29 cellular contexts compared by ENCODE assay signal in the genomic region with DNA sequence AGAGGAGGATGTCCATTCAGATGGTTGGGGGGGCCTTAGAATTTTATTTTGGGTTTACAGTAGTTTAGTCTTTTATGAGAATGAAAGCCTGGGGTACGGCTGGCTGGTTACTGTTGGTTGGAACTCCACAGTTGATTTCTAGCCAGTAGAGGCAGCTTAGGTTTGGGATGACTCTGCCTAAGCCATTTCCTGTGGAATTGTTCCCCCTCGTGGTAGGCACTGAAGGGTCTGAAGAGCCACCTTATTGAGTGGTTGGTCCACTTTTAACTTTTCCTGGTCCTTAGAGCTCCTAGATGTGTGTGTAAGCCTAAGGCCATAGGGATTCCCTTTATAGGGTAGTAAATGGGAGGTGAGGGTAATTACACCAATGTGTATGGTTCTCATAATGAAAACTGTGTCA. TPM values are rescaled to one million over a fixed set of nuclear protein-coding genes. Genes with fewer than 3 reads are reported as not detected.
DNase-seq lines count a peak whose midpoint lies in the region; ATAC-seq and TF ChIP-seq lines count a peak whose summit lies in the region.
"Had no signal": no experiment of that assay in that cellular context is flagged by ENCODE, and none has a peak within 500 bp of the region (broad histone marks: within the 10 kb centered on the region; RNA-seq: fewer than 3 reads in every experiment).

No MANE protein-coding gene starts in this region.

- DNase-seq in Karpas-422 (peak; percentile 45), cerebellum (ENCODE audit: low spot score) (peak; percentile 8), left colon (no peak), occipital lobe (lab: John Stamatoyannopoulos, UW) (no peak), COLO829 (ENCODE audit: low spot score) (no peak), cerebellar nuclear complex (lab: John Stamatoyannopoulos, UW) (no peak)
- DNase-seq in activated CD4-positive, alpha-beta T cell treated with anti-CD3 and anti-CD28 coated beads, Interleukin-2, amount 10 ng/mL, durations not matched to agents 7 days and 5 days = no peak
- DNase-seq: activated naive CD4-positive, alpha-beta T cell treated with anti-CD3 and anti-CD28 coated beads, Interleukin-2, amount 50 U/mL, for 16 hours; AML-193; amygdala; CD4-positive, alpha-beta memory T cell; DMS153; gastrocnemius medialis; GDM1; GOT3; hypothalamus; left ventricle myocardium inferior; NCI-H1417 treated with DMSO at 0.1 percent for 48 hours; NCI-H2081 treated with DMSO at 0.1 percent for 48 hours; NCI-H524; pancreas; substantia nigra; upper lobe of left lung; WERI-Rb-1 had no signal

- intact Hi-C loops in left colon (cut with DNase I, micrococcal nuclease) = no loop called here

- no peak overlapping the region for H3K27ac Mint-ChIP-seq in activated CD4-positive, alpha-beta T cell treated with anti-CD3 and anti-CD28 coated beads, Interleukin-2, amount 10 ng/mL, durations not matched to agents 7 days and 5 days
- H3K27ac Mint-ChIP-seq: mesothelial cell of epicardium; natural killer cell treated with Interleukin-12 subunit alpha and Interleukin-12 subunit beta and Interleukin-15 and Interleukin-18, amount 100 ng/mL, for 72 hours had no signal

- peaks cover 1% of the 10 kb centered on the region for H3K36me3 Mint-ChIP-seq in activated CD4-positive, alpha-beta T cell treated with anti-CD3 and anti-CD28 coated beads, Interleukin-2, amount 10 ng/mL, durations not matched to agents 7 days and 5 days (ENCODE audit: low read depth)
- H3K36me3 Mint-ChIP-seq: natural killer cell treated with Interleukin-12 subunit alpha and Interleukin-12 subunit beta and Interleukin-15 and Interleukin-18, amount 100 ng/mL, for 72 hours had no signal

- H3K9me3 ChIP-seq in Karpas-422 (ENCODE audit: low read length) = no peaks in the 10 kb centered on the region
- H3K9me3 ChIP-seq: gastrocnemius medialis, left ventricle myocardium inferior, pancreas, upper lobe of left lung had no signal

- CTCF ChIA-PET in activated CD4-positive, alpha-beta T cell treated with anti-CD3 and anti-CD28 coated beads, Interleukin-2, amount 10 ng/mL, durations not matched to agents 7 days and 5 days (lab: Charles Lee) = no interaction called here

- no peak overlapping the region for H3K4me3 Mint-ChIP-seq in activated CD4-positive, alpha-beta T cell treated with anti-CD3 and anti-CD28 coated beads, Interleukin-2, amount 10 ng/mL, durations not matched to agents 7 days and 5 days
- H3K4me3 Mint-ChIP-seq: CD4-positive, alpha-beta memory T cell; mesothelial cell of epicardium; natural killer cell treated with Interleukin-12 subunit alpha and Interleukin-12 subunit beta and Interleukin-15 and Interleukin-18, amount 100 ng/mL, for 72 hours had no signal

- H3K4me1 Mint-ChIP-seq in activated CD4-positive, alpha-beta T cell treated with anti-CD3 and anti-CD28 coated beads, Interleukin-2, amount 10 ng/mL, durations not matched to agents 7 days and 5 days = peaks cover 7% of the 10 kb centered on the region

- H3K27ac ChIP-seq in Karpas-422 (ENCODE audit: low read length) = no peak overlapping the region
- H3K27ac ChIP-seq: gastrocnemius medialis, HL-60, left ventricle myocardium inferior, pancreas, upper lobe of left lung, WERI-Rb-1 had no signal

- H3K27me3 ChIP-seq in Karpas-422 (ENCODE audit: low read length) = no peaks in the 10 kb centered on the region
- H3K27me3 ChIP-seq: gastrocnemius medialis, upper lobe of left lung had no signal

- no peaks in the 10 kb centered on the region for H3K9me2 ChIP-seq in Karpas-422 (replicated peaks; ENCODE audit: insufficient read depth, low read length)

- no peaks in the 10 kb centered on the region for H4K20me1 ChIP-seq in Karpas-422 (ENCODE audit: insufficient read depth, low read depth, low read length)

- H3K4me2 ChIP-seq in Karpas-422 (ENCODE audit: low read depth, low read length, poor library complexity, severe bottlenecking) = no peak overlapping the region

- POLR2A ChIA-PET in activated CD4-positive, alpha-beta T cell treated with anti-CD3 and anti-CD28 coated beads, Interleukin-2, amount 10 ng/mL, durations not matched to agents 7 days and 5 days (lab: Charles Lee) = no interaction called here

- TF ChIP-seq CTCF in GM12873 (IDR thresholded peaks at IDR 0.05; ENCODE audit: insufficient read depth, low read depth, low read length, missing control alignments) = peak; percentile 5

- peak; percentile 68 for ATAC-seq in left colon
- ATAC-seq: gastrocnemius medialis; HepG2; natural killer cell treated with Interleukin-12 subunit alpha and Interleukin-12 subunit beta and Interleukin-15 and Interleukin-18, amount 100 ng/mL, for 72 hours; pancreas had no signal

- H3K9me3 Mint-ChIP-seq in activated CD4-positive, alpha-beta T cell treated with anti-CD3 and anti-CD28 coated beads, Interleukin-2, amount 10 ng/mL, durations not matched to agents 7 days and 5 days = no peaks in the 10 kb centered on the region
- H3K9me3 Mint-ChIP-seq: CD4-positive, alpha-beta memory T cell; natural killer cell treated with Interleukin-12 subunit alpha and Interleukin-12 subunit beta and Interleukin-15 and Interleukin-18, amount 100 ng/mL, for 72 hours had no signal

- no peak overlapping the region for H3K9ac ChIP-seq in Karpas-422 (ENCODE audit: low read length)

- H3K4me3 ChIP-seq in Karpas-422 (ENCODE audit: low read length) = no peak overlapping the region
- H3K4me3 ChIP-seq: gastrocnemius medialis, left ventricle myocardium inferior, pancreas, upper lobe of left lung had no signal

- no peaks in the 10 kb centered on the region for H3K4me1 ChIP-seq in Karpas-422 (ENCODE audit: low read length)
- H3K4me1 ChIP-seq: gastrocnemius medialis, left ventricle myocardium inferior, pancreas, upper lobe of left lung had no signal

- H3K36me3 ChIP-seq in Karpas-422 (ENCODE audit: insufficient read depth, low read length) = no peaks in the 10 kb centered on the region
- H3K36me3 ChIP-seq: left ventricle myocardium inferior, pancreas, upper lobe of left lung, WERI-Rb-1 had no signal

- H3K27me3 Mint-ChIP-seq in activated CD4-positive, alpha-beta T cell treated with anti-CD3 and anti-CD28 coated beads, Interleukin-2, amount 10 ng/mL, durations not matched to agents 7 days and 5 days = no peaks in the 10 kb centered on the region
- H3K27me3 Mint-ChIP-seq: CD4-positive, alpha-beta memory T cell; natural killer cell treated with Interleukin-12 subunit alpha and Interleukin-12 subunit beta and Interleukin-15 and Interleukin-18, amount 100 ng/mL, for 72 hours had no signal

- H3K79me2 ChIP-seq in Karpas-422 (ENCODE audit: low read length) = no peaks in the 10 kb centered on the region

- no peak overlapping the region for H2AFZ ChIP-seq in Karpas-422 (ENCODE audit: low read length)

RNA-seq across cellular contexts. Expression of a gene that starts 19.7 kb away (rescaled TPM):
- not detected in 2 replicates for total RNA-seq in Karpas-422 (2014; rRNA removed; shearing (Covaris generic); ENCODE audit: low replicate concordance)
- total RNA-seq in cerebellum (32.9 TPM), left colon (1 to 10 TPM; 6.6 to 8.9 TPM), occipital lobe (38.5 TPM)
- total RNA-seq in activated CD4-positive, alpha-beta T cell treated with anti-CD3 and anti-CD28 coated beads, Interleukin-2, amount 10 ng/mL, durations not matched to agents 7 days and 5 days = 10 to 100 TPM in 1 of 2 experiments, 1 to 10 TPM in 1; 9.9 to 10.1 TPM

Comparison
In these comparisons a context has a peak if more than half of its experiments do, and no peak if none do; other contexts are left out.
1. DNase-seq: peak in Karpas-422 (single experiment) and cerebellum (single experiment); none in left colon (0 of 2), occipital lobe (single experiment), COLO829 (single experiment), activated CD4-positive, alpha-beta T cell treated with anti-CD3 and anti-CD28 coated beads, Interleukin-2, amount 10 ng/mL, durations not matched to agents 7 days and 5 days (single experiment) and cerebellar nuclear complex (0 of 2).